10 cellular contexts compared by ENCODE assay signal in genomic region chr13:76994281-76994680, GRCh38. TPM values are rescaled to one million over a fixed set of nuclear protein-coding genes. Genes with fewer than 3 reads are reported as not detected.
DNase-seq lines count a peak whose midpoint lies in the region; ATAC-seq, FAIRE-seq and TF ChIP-seq lines count a peak whose summit lies in the region.
"Had no signal": no experiment of that assay in that cellular context is flagged by ENCODE, and none has a peak within 500 bp of the region (broad histone marks: within the 10 kb centered on the region; RNA-seq: fewer than 3 reads in every experiment).

No MANE protein-coding gene starts in this region.

- H3K36me3 Mint-ChIP-seq in activated naive CD4-positive, alpha-beta T cell treated with anti-CD3 and anti-CD28 coated beads, Interleukin-2, amount 10 ng/mL, durations not matched to agents 7 days and 5 days, result peaks cover 36% of the 10 kb centered on the region
- H3K36me3 Mint-ChIP-seq in activated B cell treated with CpG ODN at 0.5 μM for 24 hours (ENCODE audit: low read depth), result peaks cover 41% of the 10 kb centered on the region

- H3K4me3 Mint-ChIP-seq in activated naive CD4-positive, alpha-beta T cell treated with anti-CD3 and anti-CD28 coated beads, Interleukin-2, amount 10 ng/mL, durations not matched to agents 7 days and 5 days, result peak overlapping the region; percentile 2
- H3K4me3 Mint-ChIP-seq in activated B cell treated with CpG ODN at 0.5 μM for 24 hours, result peak overlapping the region; percentile 33

- H3K9me3 Mint-ChIP-seq in activated naive CD4-positive, alpha-beta T cell treated with anti-CD3 and anti-CD28 coated beads, Interleukin-2, amount 10 ng/mL, durations not matched to agents 7 days and 5 days, result no peaks in the 10 kb centered on the region
- no peaks in the 10 kb centered on the region for H3K9me3 Mint-ChIP-seq in activated B cell treated with CpG ODN at 0.5 μM for 24 hours

- peaks cover 32% of the 10 kb centered on the region for H3K4me1 Mint-ChIP-seq in activated naive CD4-positive, alpha-beta T cell treated with anti-CD3 and anti-CD28 coated beads, Interleukin-2, amount 10 ng/mL, durations not matched to agents 7 days and 5 days
- H3K4me1 Mint-ChIP-seq in activated B cell treated with CpG ODN at 0.5 μM for 24 hours, result peaks cover 41% of the 10 kb centered on the region

- H3K36me3 ChIP-seq in thyroid gland (peaks cover 6 to 11% of the 10 kb centered on the region in 2 donors), kidney (ENCODE audit: control insufficient read depth in 1 of 2, insufficient read depth in 2 of 2, low read length in 2 of 2) (peaks cover 4 to 11% of the 10 kb centered on the region in 2 donors)

- TF ChIP-seq CTCF in activated B cell treated with CpG ODN at 0.5 μM for 24 hours (IDR thresholded peaks at IDR 0.05), result no peak
- no peak for TF ChIP-seq CTCF in thyroid gland (IDR thresholded peaks at IDR 0.05)
- TF ChIP-seq CTCF in kidney (IDR thresholded peaks at IDR 0.05; ENCODE audit: borderline replicate concordance, extremely low read depth, insufficient read depth), result no peak

- POLR2A ChIA-PET in activated B cell treated with CpG ODN at 0.5 μM for 24 hours (lab: Charles Lee), result interaction anchor here (4.7 kb wide), 1 partner anchor 32 kb away, joined by 76 read pairs; the partner anchor contains the start of gene FBXL3

- H3K27ac ChIP-seq in thyroid gland, result peak overlapping the region; percentile 86 to 99 (median 95)
- no peak overlapping the region for H3K27ac ChIP-seq in kidney (ENCODE audit: low read depth in 2 of 2, low read length in 2 of 2)

- H3K27me3 ChIP-seq in thyroid gland, result no peaks in the 10 kb centered on the region

- no peak overlapping the region for H3K4me3 ChIP-seq in thyroid gland (replicated peaks in 1 of 3)
- H3K4me3 ChIP-seq in kidney (ENCODE audit: low read length in 2 of 2), result no peak overlapping the region

- CTCF ChIA-PET in activated naive CD4-positive, alpha-beta T cell treated with anti-CD3 and anti-CD28 coated beads, Interleukin-2, amount 10 ng/mL, durations not matched to agents 7 days and 5 days (lab: Charles Lee), result interaction anchor here (1.1 to 2.4 kb wide), 2 partner anchors 14 to 20 kb away, joined by 3 to 8 read pairs; no protein-coding TSS in a partner anchor
- CTCF ChIA-PET in activated B cell treated with CpG ODN at 0.5 μM for 24 hours (lab: Charles Lee), result interaction anchor here (1.1 kb wide), 1 partner anchor 9 kb away, joined by 5 read pairs; no protein-coding TSS in a partner anchor

- TF ChIP-seq POLR2A in thyroid gland (IDR thresholded peaks at IDR 0.05) (no peak), GM12891 (IDR thresholded peaks at IDR 0.05; ENCODE audit: low read depth, low read length) (no peak)

- H3K4me1 ChIP-seq in thyroid gland, result peaks cover 37 to 52% of the 10 kb centered on the region in 2 donors
- H3K4me1 ChIP-seq in kidney (ENCODE audit: control insufficient read depth in 1 of 2, insufficient read depth in 1 of 2, low read depth in 1 of 2, low read length in 2 of 2), result peaks cover 0 to 8% of the 10 kb centered on the region in 2 donors

- ATAC-seq in activated B cell treated with CpG ODN at 0.5 μM for 24 hours (ENCODE audit: low read depth), result no peak
- ATAC-seq: left lobe of liver had no signal

- H3K9me3 ChIP-seq in thyroid gland, result no peaks in the 10 kb centered on the region
- H3K9me3 ChIP-seq in kidney (ENCODE audit: control insufficient read depth in 1 of 2, low read length in 2 of 2), result no peaks in the 10 kb centered on the region

- FAIRE-seq in kidney (lab: Jason Lieb, UNC) (no peak), GM12891 (lab: Jason Lieb, UNC) (no peak)

- DNase-seq in activated naive CD4-positive, alpha-beta T cell treated with anti-CD3 and anti-CD28 coated beads, Interleukin-2, amount 10 ng/mL, durations not matched to agents 7 days and 5 days, result no peak
- DNase-seq in activated naive CD4-positive, alpha-beta T cell (lab: John Stamatoyannopoulos, UW), result no peak
- no peak for DNase-seq in activated B cell treated with CpG ODN at 0.5 μM for 24 hours
- peak; percentile 57 for DNase-seq in kidney tubule cell (ENCODE audit: low spot score)
- DNase-seq in thyroid gland, result no peak
- no peak for DNase-seq in kidney
- no peak for DNase-seq in GM12891 (ENCODE audit: insufficient read length, low spot score)
- DNase-seq in AML-193 (lab: John Stamatoyannopoulos, UW), result no peak
- DNase-seq: Kasumi-1 had no signal

- intact Hi-C loops in activated B cell treated with CpG ODN at 0.5 μM for 24 hours (cut with micrococcal nuclease) (loop anchor here (5.0 kb wide), 1 partner anchor 1447 kb away; the partner anchor contains the start of gene UCHL3), thyroid gland (cut with DNase I) (loop anchor here (5.0 kb wide), 1 partner anchor 33 kb away; the partner anchor contains the start of gene FBXL3), kidney (cut with DNase I) (no loop called here)

- H3K27ac Mint-ChIP-seq in activated naive CD4-positive, alpha-beta T cell treated with anti-CD3 and anti-CD28 coated beads, Interleukin-2, amount 10 ng/mL, durations not matched to agents 7 days and 5 days, result no peak overlapping the region
- peak overlapping the region; percentile 46 for H3K27ac Mint-ChIP-seq in activated B cell treated with CpG ODN at 0.5 μM for 24 hours

- WGBS in thyroid gland, 2 donors, result 96 to 97% methylated on average over 3 of the region's 3 CpGs

- H3K9ac ChIP-seq in kidney (ENCODE audit: low read length in 2 of 2), result no peak overlapping the region

- H3K27me3 Mint-ChIP-seq in activated naive CD4-positive, alpha-beta T cell treated with anti-CD3 and anti-CD28 coated beads, Interleukin-2, amount 10 ng/mL, durations not matched to agents 7 days and 5 days, result no peaks in the 10 kb centered on the region
- no peaks in the 10 kb centered on the region for H3K27me3 Mint-ChIP-seq in activated B cell treated with CpG ODN at 0.5 μM for 24 hours

TF ChIP-seq in GM12891, 5 proteins besides CTCF, POLR2A, EP300 and RAD21:
- TF ChIP-seq TAF1 (IDR thresholded peaks at IDR 0.05; ENCODE audit: low read depth, low read length) (no peak), SPI1 (IDR thresholded peaks at IDR 0.05; ENCODE audit: low read depth, low read length) (no peak), POLR2AphosphoS5 (IDR thresholded peaks at IDR 0.05; ENCODE audit: low read depth, low read length) (no peak), POU2F2 (IDR thresholded peaks at IDR 0.05; ENCODE audit: low read depth, low read length) (no peak), PAX5 (IDR thresholded peaks at IDR 0.05; ENCODE audit: insufficient read depth, low read length, severe bottlenecking) (no peak)

RNA-seq across cellular contexts. Expression of gene CLN5, which starts 2.4 kb away (rescaled TPM):
- total RNA-seq in activated B cell treated with CpG ODN at 0.5 μM for 24 hours, result 20.6 and 23.6 TPM in 2 replicates
- 100 to 1,000 TPM in 3 of 4 donors, 10 to 100 TPM in 1; 89.2 to 204 (median 173) TPM for total RNA-seq in thyroid gland
- 80.8 TPM for total RNA-seq in kidney
- polyA plus RNA-seq in kidney (ENCODE audit: insufficient read depth, low read depth, low replicate concordance), result 59.5 TPM
- 15.4 TPM for polyA plus RNA-seq in GM12891 (2012; ENCODE audit: low read depth, missing spikeins)

RNA-seq across cellular contexts. Expression of gene FBXL3, which starts 32.7 kb away (rescaled TPM):
- total RNA-seq in activated B cell treated with CpG ODN at 0.5 μM for 24 hours (46.2 and 49.8 TPM in 2 replicates), thyroid gland (100 to 1,000 TPM; 144 to 164 (median 155) TPM), kidney (61.6 TPM)
- polyA plus RNA-seq in kidney (ENCODE audit: insufficient read depth, low read depth, low replicate concordance), result 22.3 TPM
- polyA plus RNA-seq in GM12891 (2012; ENCODE audit: low read depth, missing spikeins), result 8.8 TPM

RNA-seq across cellular contexts. Expression of gene ACOD1, which starts 46.0 kb away (rescaled TPM):
- not detected in 2 replicates for total RNA-seq in activated B cell treated with CpG ODN at 0.5 μM for 24 hours
- not detected for total RNA-seq in thyroid gland
- not detected for total RNA-seq in kidney
- not detected for polyA plus RNA-seq in kidney (ENCODE audit: insufficient read depth, low read depth, low replicate concordance)
- polyA plus RNA-seq in GM12891 (2012; ENCODE audit: low read depth, missing spikeins), result not detected
- total RNA-seq: left lobe of liver had no signal

Comparison
In these comparisons a context has a peak if more than half of its experiments do, and no peak if none do; other contexts are left out.
1. H3K27ac ChIP-seq: peak in thyroid gland (3 of 3); none in kidney (0 of 2).